ENCODE assay signal across 14 cellular contexts in the genomic region with DNA sequence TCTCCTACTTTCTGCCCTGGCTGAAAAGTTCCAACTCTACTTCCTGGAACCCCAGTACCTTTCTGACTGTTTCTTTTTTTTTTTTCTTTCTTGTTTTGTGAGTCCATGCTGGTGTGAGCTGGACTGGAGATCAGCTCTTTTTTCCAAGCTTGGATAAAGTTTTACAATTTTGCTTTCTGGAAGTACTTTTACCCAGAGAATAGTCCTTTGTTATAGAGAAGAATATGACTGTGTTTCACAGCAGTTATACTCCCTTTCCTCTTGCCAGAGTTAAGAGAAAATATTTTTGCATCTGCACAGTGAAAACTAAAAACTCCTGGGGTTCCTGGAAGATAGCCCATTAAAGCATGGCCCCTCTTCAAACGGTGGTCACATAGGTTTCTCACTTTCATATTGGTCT.
"Had no signal": no experiment of that assay in that cellular context is flagged by ENCODE, and none has a peak within 500 bp of the region (broad histone marks: within the 10 kb centered on the region; RNA-seq: fewer than 3 reads in every experiment).

No MANE protein-coding gene starts in this region.

- H3K36me3 ChIP-seq: lower lobe of right lung, neutrophil, suprapubic skin had no signal

- ATAC-seq: activated CD4-positive, CD25-positive, alpha-beta regulatory T cell treated with anti-CD3 and anti-CD28 coated beads, Interleukin-2, amount 50 U/mL, for 24 hours; body of pancreas; left cardiac atrium; lower lobe of right lung; right cardiac atrium; stimulated activated naive CD8-positive, alpha-beta T cell treated with anti-CD3 and anti-CD28 coated beads, Interleukin-15, Interleukin-2, amounts not matched to agents 100 U/mL and 50 U/mL, for 24 hours had no signal

- H3K4me3 ChIP-seq: body of pancreas, lower lobe of right lung, suprapubic skin had no signal

- H3K27me3 ChIP-seq: body of pancreas, neutrophil, suprapubic skin had no signal

- DNase-seq: activated CD4-positive, alpha-beta T cell treated with anti-CD3 and anti-CD28 coated beads, Interleukin-2, amount 50 U/mL, for 4 hours; activated naive CD4-positive, alpha-beta T cell treated with anti-CD3 and anti-CD28 coated beads, Interleukin-2, amount 50 U/mL, for 16 hours; activated T-cell treated with anti-CD3 and anti-CD28 coated beads, Interleukin-2, amount 50 U/mL, for 1 hour; body of pancreas; erythroblast; hypothalamus; immature natural killer cell; left cardiac atrium; lower lobe of right lung; right cardiac atrium; stimulated activated naive CD8-positive, alpha-beta T cell treated with anti-CD3 and anti-CD28 coated beads, Interleukin-15, Interleukin-2, amounts not matched to agents 100 U/mL and 50 U/mL, for 24 hours had no signal

- H3K4me1 ChIP-seq: body of pancreas, lower lobe of right lung, suprapubic skin had no signal

- H3K9me3 ChIP-seq: body of pancreas, lower lobe of right lung, neutrophil, suprapubic skin had no signal

- H3K27ac ChIP-seq: body of pancreas, lower lobe of right lung, neutrophil, suprapubic skin had no signal
